In genomic region chr2:75219213-75219612, GRCh38 we compare ENCODE assay signal across 1 cellular context. TPM values are rescaled to one million over a fixed set of nuclear protein-coding genes. Genes with fewer than 3 reads are reported as not detected.
"Had no signal": no experiment of that assay in that cellular context is flagged by ENCODE, and none has a peak within 500 bp of the region (broad histone marks: within the 10 kb centered on the region; RNA-seq: fewer than 3 reads in every experiment).

No MANE protein-coding gene starts in this region.

RNA-seq across cellular contexts. Expression of gene TACR1, which starts 19.9 kb away (rescaled TPM):
- total RNA-seq: PC-3 had no signal
